In genomic region chr1:160855181-160855981, GRCh38 we compare ENCODE assay signal across 16 cellular contexts. TPM values are rescaled to one million over a fixed set of nuclear protein-coding genes. Genes with fewer than 3 reads are reported as not detected.
A peak's percentile ranks its signal among the peaks of the same experiment; 100 is the strongest.
DNase-seq lines count a peak whose midpoint lies in the region; ATAC-seq, FAIRE-seq and TF ChIP-seq lines count a peak whose summit lies in the region.
"Had no signal": no experiment of that assay in that cellular context is flagged by ENCODE, and none has a peak within 500 bp of the region (broad histone marks: within the 10 kb centered on the region; RNA-seq: fewer than 3 reads in every experiment).

No MANE protein-coding gene starts in this region.

- no peak for DNase-seq in mucosa of descending colon
- no peak for DNase-seq in substantia nigra (lab: John Stamatoyannopoulos, UW)
- no peak for DNase-seq in NCI-H345 (lab: John Stamatoyannopoulos, UW)
- DNase-seq in NCI-H146 treated with DMSO at 0.1 percent for 48 hours (lab: John Stamatoyannopoulos, UW; ENCODE audit: unreplicated experiment): no peak
- DNase-seq in H54 (ENCODE audit: insufficient read length, low spot score): no peak
- DNase-seq: activated CD4-positive, alpha-beta T cell treated with anti-CD3 and anti-CD28 coated beads for 48 hours; brain microvascular endothelial cell; DMS79 treated with DMSO at 0.1 percent for 48 hours; mammary epithelial cell; NCI-H1048; RPMI8226 had no signal

- no peaks in the 10 kb centered on the region for H3K36me3 ChIP-seq in mucosa of descending colon (ENCODE audit: low read depth)
- H3K36me3 ChIP-seq: brain microvascular endothelial cell had no signal

- FAIRE-seq in H54 (lab: Jason Lieb, UNC): no peak

- no peak for TF ChIP-seq CTCF in mucosa of descending colon (IDR thresholded peaks at IDR 0.05)

- no peak overlapping the region for H3K27ac ChIP-seq in substantia nigra (ENCODE audit: low read depth, low read length, poor library complexity, severe bottlenecking)
- H3K27ac ChIP-seq: brain microvascular endothelial cell had no signal

- intact Hi-C loops in mucosa of descending colon (cut with DNase I, micrococcal nuclease): no loop called here

- peaks cover 4% of the 10 kb centered on the region for H3K4me1 ChIP-seq in mucosa of descending colon (ENCODE audit: low read depth)

- H3K9me3 ChIP-seq in mucosa of descending colon: no peaks in the 10 kb centered on the region

- H3K4me3 ChIP-seq in mucosa of descending colon: no peak overlapping the region
- H3K4me3 ChIP-seq: skin epidermis had no signal

- ATAC-seq in GM18517 (IDR thresholded peaks at IDR 0.05; ENCODE audit: unreplicated experiment) (peak; percentile 61), GM21515 (IDR thresholded peaks at IDR 0.05; ENCODE audit: unreplicated experiment) (peak; percentile 80), HG03457 (IDR thresholded peaks at IDR 0.05; ENCODE audit: unreplicated experiment) (peak; percentile 70), mucosa of descending colon (peak; percentile 4)
- ATAC-seq: HCT116 had no signal

- no peak for TF ChIP-seq POLR2A in H54 (IDR thresholded peaks at IDR 0.05; ENCODE audit: low read depth, low read length)

RNA-seq across cellular contexts. Expression of gene CD244, which starts 7.3 kb away (rescaled TPM):
- total RNA-seq in mucosa of descending colon: 1 to 10 TPM in 2 of 3 donors, under 1 TPM in 1; 0.96 to 1.4 (median 1.2) TPM
- total RNA-seq: mammary epithelial cell had no signal

RNA-seq across cellular contexts. Expression of gene ITLN1, which starts 29.6 kb away (rescaled TPM):
- total RNA-seq in mucosa of descending colon: 100 to 1,000 TPM; 103 to 254 (median 221) TPM
- total RNA-seq: mammary epithelial cell had no signal

RNA-seq across cellular contexts. Expression of gene LY9, which starts 59.4 kb away (rescaled TPM):
- total RNA-seq in mucosa of descending colon: 1 to 10 TPM; 1.3 to 2.5 (median 2.3) TPM
- total RNA-seq: mammary epithelial cell had no signal

Comparison
In these comparisons a context has a peak if more than half of its experiments do, and no peak if none do; other contexts are left out.
1. ATAC-seq: peak in every context shown above with its lines; median percentile 80 in GM21515; 70 in HG03457; 61 in GM18517; 4 in mucosa of descending colon.